24 cellular contexts compared by ENCODE assay signal in the genomic region with DNA sequence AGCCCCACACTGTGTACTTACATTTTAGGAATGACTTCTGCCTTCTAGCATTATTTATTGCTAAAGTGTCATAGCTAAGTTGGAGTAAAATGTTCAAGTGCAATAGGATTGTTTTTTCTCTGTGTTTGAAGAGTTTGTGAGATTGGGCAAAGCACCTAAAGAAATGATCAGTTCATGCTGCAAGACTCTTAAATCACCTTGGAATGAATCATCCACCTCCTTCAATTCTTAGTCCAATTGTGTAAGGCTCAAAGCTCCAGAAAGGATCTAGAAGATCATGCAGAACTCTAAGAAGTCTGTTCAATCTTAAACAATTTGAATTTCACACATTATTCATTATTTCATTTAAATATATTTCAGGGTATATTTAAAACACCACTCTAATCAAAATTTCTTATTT.
DNase-seq lines count a peak whose midpoint lies in the region; ATAC-seq, FAIRE-seq and TF ChIP-seq lines count a peak whose summit lies in the region.
"Had no signal": no experiment of that assay in that cellular context is flagged by ENCODE, and none has a peak within 500 bp of the region (broad histone marks: within the 10 kb centered on the region; RNA-seq: fewer than 3 reads in every experiment).

No MANE protein-coding gene starts in this region.

- H4K20me1 ChIP-seq in PC-9 (ENCODE audit: insufficient read depth) = no peaks in the 10 kb centered on the region

- intact Hi-C loops in kidney (cut with DNase I) = no loop called here
- intact Hi-C loops in PC-9 (cut with micrococcal nuclease; ENCODE audit: unreplicated experiment) = no loop called here

- H3K36me3 ChIP-seq in kidney (ENCODE audit: control insufficient read depth in 1 of 2, insufficient read depth in 2 of 2, low read length in 2 of 2) (no peaks in the 10 kb centered on the region), PC-9 (ENCODE audit: low read depth) (no peaks in the 10 kb centered on the region)
- H3K36me3 ChIP-seq: BE2C, SJCRH30 had no signal

- ATAC-seq in GM18520 (IDR thresholded peaks at IDR 0.05; ENCODE audit: unreplicated experiment) (no peak), GM19463 (IDR thresholded peaks at IDR 0.05; ENCODE audit: unreplicated experiment) (no peak)
- ATAC-seq: HepG2, PC-3, Right ventricle myocardium inferior, SK-N-SH treated with all-trans-retinoic acid at 6 μM for 48 hours had no signal

- FAIRE-seq in colon (lab: Jason Lieb, UNC) (peak; percentile 28), kidney (lab: Jason Lieb, UNC) (peak; percentile 8)
- FAIRE-seq: HepG2 had no signal

- no peak overlapping the region for H3K9ac ChIP-seq in kidney (ENCODE audit: low read length in 2 of 2)

- DNase-seq in CD1c-positive myeloid dendritic cell (ENCODE audit: extremely low spot score) (peak; percentile 20), kidney (no peak), PC-9 (no peak), NCI-H1694 (lab: John Stamatoyannopoulos, UW) (no peak)
- DNase-seq: 8988T; ACHN; BE2C; Calu3; DND-41; H7; KBM-7; NCI-H2029 treated with DMSO at 0.1 percent for 48 hours; NCI-H446 treated with DMSO at 0.1 percent for 48 hours; NCI-H526; NK-92 treated with Interleukin-12 subunit alpha and Interleukin-12 subunit beta, amount 100 ng/mL, for 24 hours; PC-3; SJCRH30 had no signal

- H3K4me2 ChIP-seq in PC-9 = no peak overlapping the region

- H3K4me3 ChIP-seq in kidney (ENCODE audit: low read length in 2 of 2) (no peak overlapping the region), PC-9 (no peak overlapping the region)
- H3K4me3 ChIP-seq: SJCRH30 had no signal

- no TSS peak for BruUV-seq in PC-9 (replicated peaks; lab: Mats Ljungman, UMichigan)

- H3K9me2 ChIP-seq in PC-9 (ENCODE audit: insufficient read depth) = no peaks in the 10 kb centered on the region

- no peaks in the 10 kb centered on the region for H3F3A ChIP-seq in PC-9 (ENCODE audit: insufficient read depth, low read depth)

- no peak overlapping the region for H2AFZ ChIP-seq in PC-9

- peaks cover 0 to 2% of the 10 kb centered on the region in 2 donors for H3K4me1 ChIP-seq in kidney (ENCODE audit: control insufficient read depth in 1 of 2, insufficient read depth in 1 of 2, low read depth in 1 of 2, low read length in 2 of 2)
- H3K4me1 ChIP-seq in PC-9 (replicated peaks; ENCODE audit: insufficient read depth) = no peaks in the 10 kb centered on the region
- H3K4me1 ChIP-seq: BE2C had no signal

- H3K79me2 ChIP-seq in PC-9 (ENCODE audit: low read depth) = no peaks in the 10 kb centered on the region

- no peaks in the 10 kb centered on the region for H3K9me3 ChIP-seq in kidney (ENCODE audit: control insufficient read depth in 1 of 2, low read length in 2 of 2)
- no peaks in the 10 kb centered on the region for H3K9me3 ChIP-seq in PC-9 (ENCODE audit: insufficient read depth, low read depth)
- H3K9me3 ChIP-seq: BE2C, SJCRH30 had no signal

- POLR2A ChIA-PET in PC-9 (lab: Charles Lee; ENCODE audit: unreplicated experiment) = no interaction called here

- no peak for TF ChIP-seq CTCF in VCaP (conservative IDR thresholded peaks at IDR 0.05)
- no peak for TF ChIP-seq CTCF in kidney (IDR thresholded peaks at IDR 0.05; ENCODE audit: borderline replicate concordance, extremely low read depth, insufficient read depth)
- TF ChIP-seq CTCF in PC-9 (conservative IDR thresholded peaks at IDR 0.05) = no peak

- H3K27me3 ChIP-seq in PC-9 (ENCODE audit: insufficient read depth, low read depth) = no peaks in the 10 kb centered on the region; the same call in 1 of the 2 replicates
- H3K27me3 ChIP-seq: BE2C, SJCRH30 had no signal

- peak overlapping the region; percentile 90 for H3K27ac ChIP-seq in VCaP
- no peak overlapping the region for H3K27ac ChIP-seq in kidney (ENCODE audit: low read depth in 2 of 2, low read length in 2 of 2)
- H3K27ac ChIP-seq in PC-9 = no peak overlapping the region
- H3K27ac ChIP-seq: SJCRH30 had no signal

- CTCF ChIA-PET in PC-9 (lab: Charles Lee) = no interaction called here
